Comparison of ENCODE assay signal across 37 cellular contexts in genomic region chr7:30987178-30987577, GRCh38. TPM values are rescaled to one million over a fixed set of nuclear protein-coding genes. Genes with fewer than 3 reads are reported as not detected.
"Had no signal": no experiment of that assay in that cellular context is flagged by ENCODE, and none has a peak within 500 bp of the region (broad histone marks: within the 10 kb centered on the region; RNA-seq: fewer than 3 reads in every experiment).

No MANE protein-coding gene starts in this region.

- H3K36me3 ChIP-seq: adrenal gland, MG63, Peyer's patch, SJSA1 had no signal

- H3K27me3 ChIP-seq: adrenal gland, body of pancreas, MG63, Peyer's patch, SJSA1 had no signal

- H3K9ac ChIP-seq: SK-N-SH had no signal

- H3K9me3 ChIP-seq: adrenal gland, body of pancreas, MG63, Peyer's patch, SJSA1, SK-N-SH had no signal

- H3K4me2 ChIP-seq: SK-N-SH had no signal

- DNase-seq: activated CD4-positive, alpha-beta memory T cell treated with anti-CD3 and anti-CD28 coated beads, Interleukin-2, amount 10 ng/mL, durations not matched to agents 7 days and 5 days; activated CD4-positive, alpha-beta T cell treated with anti-CD3 and anti-CD28 coated beads for 36 hours; activated CD4-positive, alpha-beta T cell treated with anti-CD3 and anti-CD28 coated beads, Interleukin-2, amount 10 ng/mL, durations not matched to agents 7 days and 5 days; activated CD8-positive, alpha-beta memory T cell treated with anti-CD3 and anti-CD28 coated beads for 24 hours; activated CD8-positive, alpha-beta memory T cell treated with anti-CD3 and anti-CD28 coated beads, Interleukin-2, amount 10 ng/mL, durations not matched to agents 7 days and 5 days; activated effector memory CD4-positive, alpha-beta T cell treated with anti-CD3 and anti-CD28 coated beads, Interleukin-2, amount 50 U/mL, for 16 hours; activated naive CD4-positive, alpha-beta T cell; activated T-cell treated with anti-CD3 and anti-CD28 coated beads, Interleukin-2, amount 50 U/mL, for 1 hour; activated T-cell treated with anti-CD3 and anti-CD28 coated beads, Interleukin-2, amount 50 U/mL, for 72 hours; adrenal gland; body of pancreas; caudate nucleus; Kasumi-1; KG1; MG63; NCI-H1048; NCI-H1105 treated with DMSO at 0.1 percent for 48 hours; NCI-H1436; NCI-H1694; NCI-H1930; NCI-H2081 treated with DMSO at 0.1 percent for 48 hours; NCI-H226; NCI-H446 treated with DMSO at 0.1 percent for 48 hours; NCI-H524; NK-92 treated with Interleukin-12 subunit alpha and Interleukin-12 subunit beta, amount 100 ng/mL, for 24 hours; PC-3; Peyer's patch; RPMI8226; SHP77 treated with DMSO at 0.1 percent for 48 hours had no signal

- H3K4me3 ChIP-seq: adrenal gland, body of pancreas, MG63, Peyer's patch, SJSA1 had no signal

- ATAC-seq: activated CD4-positive, alpha-beta T cell treated with anti-CD3 and anti-CD28 coated beads for 36 hours; activated CD4-positive, CD25-positive, alpha-beta regulatory T cell treated with anti-CD3 and anti-CD28 coated beads, Interleukin-2, amount 50 U/mL, for 24 hours; activated CD8-positive, alpha-beta memory T cell treated with anti-CD3 and anti-CD28 coated beads, Interleukin-2, amount 10 ng/mL, durations not matched to agents 7 days and 5 days; activated naive CD4-positive, alpha-beta T cell treated with anti-CD3 and anti-CD28 coated beads, Interleukin-2, amount 50 U/mL, for 72 hours; activated T-cell treated with anti-CD3 and anti-CD28 coated beads, Interleukin-2, amount 50 U/mL, for 72 hours; activated T-helper 17 cell treated with anti-CD3 and anti-CD28 coated beads, Interleukin-2, amount 50 U/mL, for 72 hours; body of pancreas; PC-3 had no signal

- H3K27ac ChIP-seq: adrenal gland, body of pancreas, Peyer's patch, SJSA1 had no signal

- H3K4me1 ChIP-seq: SJSA1 had no signal

- FAIRE-seq: astrocyte, bronchial epithelial cell, TTC549 had no signal

RNA-seq across cellular contexts. Expression of gene GHRHR, which starts 23.4 kb away (rescaled TPM):
- total RNA-seq: activated CD4-positive, alpha-beta memory T cell treated with anti-CD3 and anti-CD28 coated beads, Interleukin-2, amount 10 ng/mL, durations not matched to agents 7 days and 5 days; activated CD4-positive, alpha-beta T cell treated with anti-CD3 and anti-CD28 coated beads for 36 hours; activated CD4-positive, alpha-beta T cell treated with anti-CD3 and anti-CD28 coated beads, Interleukin-2, amount 10 ng/mL, durations not matched to agents 7 days and 5 days; activated CD8-positive, alpha-beta memory T cell treated with anti-CD3 and anti-CD28 coated beads, Interleukin-2, amount 10 ng/mL, durations not matched to agents 7 days and 5 days; activated naive CD4-positive, alpha-beta T cell treated with anti-CD3 and anti-CD28 coated beads, Interleukin-2, amount 50 U/mL, for 72 hours; activated T-cell treated with anti-CD3 and anti-CD28 coated beads, Interleukin-2, amount 50 U/mL, for 72 hours; activated T-helper 17 cell treated with anti-CD3 and anti-CD28 coated beads, Interleukin-2, amount 50 U/mL, for 72 hours; astrocyte; body of pancreas; bronchial epithelial cell; PC-3; Peyer's patch; SJSA1 had no signal
- polyA plus RNA-seq: SK-N-SH had no signal
